In the genomic region with DNA sequence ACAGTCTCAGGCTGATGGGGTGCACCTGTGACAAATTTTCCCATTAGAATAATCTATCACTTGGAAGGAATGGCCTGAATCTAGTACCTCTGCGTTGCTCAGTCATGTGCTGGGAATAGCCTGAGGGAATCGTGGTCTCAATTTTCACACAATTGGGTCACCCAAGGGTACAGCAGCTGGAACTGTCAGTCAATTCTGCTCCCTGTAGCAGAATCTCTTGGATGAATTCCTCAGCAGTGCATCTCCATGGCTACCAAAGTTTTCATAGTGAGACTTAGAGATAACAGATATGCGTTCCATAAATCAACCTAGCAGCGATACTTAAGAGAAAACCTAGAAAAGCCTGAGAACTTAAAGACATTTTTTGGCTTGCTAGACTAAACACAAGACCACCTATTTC, we compare ENCODE assay signal across 18 cellular contexts.
DNase-seq lines count a peak whose midpoint lies in the region; ATAC-seq and TF ChIP-seq lines count a peak whose summit lies in the region.
"Had no signal": no experiment of that assay in that cellular context is flagged by ENCODE, and none has a peak within 500 bp of the region (broad histone marks: within the 10 kb centered on the region; RNA-seq: fewer than 3 reads in every experiment).

No MANE protein-coding gene starts in this region.

- TF ChIP-seq CTCF in fibroblast of the aortic adventitia (IDR thresholded peaks at IDR 0.05; ENCODE audit: insufficient read depth, low read length) = no peak
- no peak for TF ChIP-seq CTCF in retinal pigment epithelial cell (conservative IDR thresholded peaks at IDR 0.05; ENCODE audit: low read depth, low read length)

- DNase-seq in LHCN-M2 (ENCODE audit: low read depth) (peak; percentile 94), amniotic epithelial cell (ENCODE audit: low read depth) (peak; percentile 85), fibroblast of the aortic adventitia (ENCODE audit: low read depth) (peak; percentile 15), retinal pigment epithelial cell (ENCODE audit: low read depth) (peak; percentile 12), NCI-H2107 treated with DMSO at 0.1 percent for 48 hours (lab: John Stamatoyannopoulos, UW; ENCODE audit: unreplicated experiment) (no peak), NCI-H1105 (lab: John Stamatoyannopoulos, UW) (no peak)
- no peak for DNase-seq in activated naive CD4-positive, alpha-beta T cell treated with anti-CD3 and anti-CD28 coated beads, Interleukin-2, amount 50 U/mL, for 16 hours
- DNase-seq: CD8-positive, alpha-beta memory T cell; DMS53; H9; MG63; NCI-H1092; NCI-H1694; NCI-H2081 treated with DMSO at 0.1 percent for 48 hours; NCI-H2227 treated with DMSO at 0.1 percent for 48 hours; NCI-H524 treated with DMSO at 0.1 percent for 48 hours had no signal

- ATAC-seq in HG03045 (IDR thresholded peaks at IDR 0.05; ENCODE audit: unreplicated experiment) = no peak

- H3K4me3 ChIP-seq in fibroblast of the aortic adventitia (ENCODE audit: low read depth, low read length) (no peak overlapping the region), retinal pigment epithelial cell (ENCODE audit: low read length) (no peak overlapping the region)
- H3K4me3 ChIP-seq: BLaER1 treated with 17β-estradiol and CSF1 and Interleukin-3, amounts not matched to agents 10 nM and 100 nM; MG63 had no signal

Comparison
In these comparisons a context has a peak if more than half of its experiments do, and no peak if none do; other contexts are left out.
1. DNase-seq: peak in LHCN-M2 (single experiment), amniotic epithelial cell (single experiment), fibroblast of the aortic adventitia (single experiment) and retinal pigment epithelial cell (single experiment); none in activated naive CD4-positive, alpha-beta T cell treated with anti-CD3 and anti-CD28 coated beads, Interleukin-2, amount 50 U/mL, for 16 hours (single experiment), NCI-H2107 treated with DMSO at 0.1 percent for 48 hours (single experiment) and NCI-H1105 (single experiment).